8 cellular contexts compared by ENCODE assay signal in the genomic region with DNA sequence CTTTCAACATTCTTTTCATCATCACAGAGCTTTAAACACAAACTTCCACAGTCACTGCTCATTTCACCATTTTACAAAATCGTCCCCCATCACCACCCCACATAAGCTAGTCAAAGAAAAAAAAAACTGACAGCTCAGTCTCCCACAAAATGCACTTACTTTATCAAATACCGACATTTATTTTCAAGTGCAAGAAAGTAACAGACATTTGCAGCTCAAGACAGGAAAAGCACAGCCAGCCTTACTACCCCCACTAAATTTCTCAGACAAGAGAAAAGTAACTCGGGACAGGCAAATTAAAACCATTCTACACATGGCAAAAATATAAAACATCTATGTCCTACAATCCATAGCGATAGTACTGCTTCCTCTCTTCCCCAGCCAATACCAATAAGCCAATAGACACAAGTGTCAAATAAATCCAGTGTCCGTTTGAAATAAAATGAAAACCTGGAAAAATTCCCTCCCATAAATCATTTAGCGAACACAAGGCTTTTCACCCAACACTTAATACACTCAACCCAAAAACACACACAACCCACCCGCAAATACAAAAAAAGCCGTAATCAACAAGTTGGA. TPM values are rescaled to one million over a fixed set of nuclear protein-coding genes. Genes with fewer than 3 reads are reported as not detected.
A peak's percentile ranks its signal among the peaks of the same experiment; 100 is the strongest.
DNase-seq lines count a peak whose midpoint lies in the region; ATAC-seq lines count a peak whose summit lies in the region.

No MANE protein-coding gene starts in this region.

- no peaks in the 10 kb centered on the region for H3K27me3 Mint-ChIP-seq in activated T-helper 1 cell treated with anti-CD3 and anti-CD28 coated beads, Interleukin-12 subunit alpha, Interleukin-12 subunit beta, Interleukin-2, Interleukin-4 antibody, amounts not matched to agents 30 ng/mL and 10 ng/mL and 1 ng/mL, durations not matched to agents 14 hours and 24 hours and 36 hours (ENCODE audit: insufficient read depth)

- peak overlapping the region; percentile 100 for H3K4me3 Mint-ChIP-seq in activated T-helper 1 cell treated with anti-CD3 and anti-CD28 coated beads, Interleukin-12 subunit alpha, Interleukin-12 subunit beta, Interleukin-2, Interleukin-4 antibody, amounts not matched to agents 30 ng/mL and 10 ng/mL and 1 ng/mL, durations not matched to agents 14 hours and 24 hours and 36 hours

- H3K4me1 Mint-ChIP-seq in activated T-helper 1 cell treated with anti-CD3 and anti-CD28 coated beads, Interleukin-12 subunit alpha, Interleukin-12 subunit beta, Interleukin-2, Interleukin-4 antibody, amounts not matched to agents 30 ng/mL and 10 ng/mL and 1 ng/mL, durations not matched to agents 14 hours and 24 hours and 36 hours (ENCODE audit: low read depth): peaks cover 54% of the 10 kb centered on the region

- H3K27ac Mint-ChIP-seq in activated T-helper 1 cell treated with anti-CD3 and anti-CD28 coated beads, Interleukin-12 subunit alpha, Interleukin-12 subunit beta, Interleukin-2, Interleukin-4 antibody, amounts not matched to agents 30 ng/mL and 10 ng/mL and 1 ng/mL, durations not matched to agents 14 hours and 24 hours and 36 hours: peak overlapping the region; percentile 98

- DNase-seq in NOMO-1 treated with DMSO at 0.1 percent for 48 hours (lab: John Stamatoyannopoulos, UW; ENCODE audit: unreplicated experiment) (peak; percentile 14), NOMO-1 treated with dmso at 0.1 percent for 144 hours (lab: John Stamatoyannopoulos, UW; ENCODE audit: unreplicated experiment) (no peak), substantia nigra (lab: John Stamatoyannopoulos, UW) (no peak), NCI-H1105 treated with DMSO at 0.1 percent for 48 hours (lab: John Stamatoyannopoulos, UW) (no peak), NCI-H1436 (lab: John Stamatoyannopoulos, UW) (no peak)
- DNase-seq in activated T-helper 1 cell treated with anti-CD3 and anti-CD28 coated beads, Interleukin-12 subunit alpha, Interleukin-12 subunit beta, Interleukin-2, Interleukin-4 antibody, amounts not matched to agents 30 ng/mL and 10 ng/mL and 1 ng/mL, durations not matched to agents 14 hours and 24 hours and 36 hours (ENCODE audit: low spot score): no peak

- H3K9me3 ChIP-seq in iPS-20b (ENCODE audit: insufficient read depth, low read depth, low read length): no peaks in the 10 kb centered on the region

- peak overlapping the region; percentile 94 for H3K4me3 ChIP-seq in iPS-20b (ENCODE audit: low read length)

- intact Hi-C loops in activated T-helper 1 cell treated with anti-CD3 and anti-CD28 coated beads, Interleukin-12 subunit alpha, Interleukin-12 subunit beta, Interleukin-2, Interleukin-4 antibody, amounts not matched to agents 30 ng/mL and 10 ng/mL and 1 ng/mL, durations not matched to agents 14 hours and 24 hours and 36 hours (cut with micrococcal nuclease): loop anchor here (1.0 to 5.0 kb wide), 7 partner anchors 71 to 719 kb away; a partner anchor contains a TSS

- H3K27ac ChIP-seq in iPS-20b (ENCODE audit: low read length): no peak overlapping the region
- H3K27ac ChIP-seq in substantia nigra (ENCODE audit: low read depth, low read length, poor library complexity, severe bottlenecking): peak overlapping the region; percentile 84

- H3K4me1 ChIP-seq in iPS-20b (ENCODE audit: insufficient read depth, low read length): peaks cover 16% of the 10 kb centered on the region; the same call in 1 of the 2 replicates

- no peak for ATAC-seq in GM19463 (IDR thresholded peaks at IDR 0.05; ENCODE audit: unreplicated experiment)

- peaks cover 17% of the 10 kb centered on the region for H3K27me3 ChIP-seq in iPS-20b (ENCODE audit: insufficient read depth, low read length)

- H3K9ac ChIP-seq in iPS-20b (ENCODE audit: low read depth, low read length): peak overlapping the region; percentile 81

- H3K36me3 ChIP-seq in iPS-20b (ENCODE audit: insufficient read depth, low read depth, low read length): 0 out of 2 replicates have a peak, but pooled peaks cover 8% of the 10 kb centered on the region

- peaks cover 45% of the 10 kb centered on the region for H3K36me3 Mint-ChIP-seq in activated T-helper 1 cell treated with anti-CD3 and anti-CD28 coated beads, Interleukin-12 subunit alpha, Interleukin-12 subunit beta, Interleukin-2, Interleukin-4 antibody, amounts not matched to agents 30 ng/mL and 10 ng/mL and 1 ng/mL, durations not matched to agents 14 hours and 24 hours and 36 hours (ENCODE audit: low read depth)

- H3K9me3 Mint-ChIP-seq in activated T-helper 1 cell treated with anti-CD3 and anti-CD28 coated beads, Interleukin-12 subunit alpha, Interleukin-12 subunit beta, Interleukin-2, Interleukin-4 antibody, amounts not matched to agents 30 ng/mL and 10 ng/mL and 1 ng/mL, durations not matched to agents 14 hours and 24 hours and 36 hours: no peaks in the 10 kb centered on the region

RNA-seq across cellular contexts. Expression of a gene that starts 0.5 kb away (rescaled TPM):
- 62.5 and 64.0 TPM in 2 replicates for total RNA-seq in activated T-helper 1 cell treated with anti-CD3 and anti-CD28 coated beads, Interleukin-12 subunit alpha, Interleukin-12 subunit beta, Interleukin-2, Interleukin-4 antibody, amounts not matched to agents 30 ng/mL and 10 ng/mL and 1 ng/mL, durations not matched to agents 14 hours and 24 hours and 36 hours
